In genomic region chr1:241156231-241156965, GRCh38 we compare ENCODE assay signal across 12 cellular contexts.
DNase-seq lines count a peak whose midpoint lies in the region; ATAC-seq, FAIRE-seq and TF ChIP-seq lines count a peak whose summit lies in the region.
"Had no signal": no experiment of that assay in that cellular context is flagged by ENCODE, and none has a peak within 500 bp of the region (broad histone marks: within the 10 kb centered on the region; RNA-seq: fewer than 3 reads in every experiment).

No MANE protein-coding gene starts in this region.

- no peaks in the 10 kb centered on the region for H3K27me3 ChIP-seq in BLaER1 treated with 17β-estradiol and CSF1 and Interleukin-3, amounts not matched to agents 10 nM and 100 nM

- H3K27ac ChIP-seq in BLaER1 treated with 17β-estradiol and CSF1 and Interleukin-3, amounts not matched to agents 10 nM and 100 nM, result 0 out of 22 replicates have a peak overlapping the region, but pooled peaks of 3 of the 11 experiments have one; percentile 3 to 24 (median 16)
- H3K27ac ChIP-seq: skin epidermis had no signal

- in situ Hi-C loops in astrocyte of the spinal cord (cut with HindIII; ENCODE audit: low sequenced_read_pairs), result no loop called here

- peak overlapping the region in 6 of 11 experiments; percentile 13 to 70 (median 48); a peak in 12 of 22 replicates for H3K4me2 ChIP-seq in BLaER1 treated with 17β-estradiol and CSF1 and Interleukin-3, amounts not matched to agents 10 nM and 100 nM
- H3K4me2 ChIP-seq: SK-N-SH had no signal

- no peak overlapping the region for H3K4me3 ChIP-seq in BLaER1 treated with 17β-estradiol and CSF1 and Interleukin-3, amounts not matched to agents 10 nM and 100 nM
- H3K4me3 ChIP-seq in astrocyte of the spinal cord (ENCODE audit: low read depth, low read length), result no peak overlapping the region
- H3K4me3 ChIP-seq: K562, skin epidermis had no signal

- H3K4me3 Mint-ChIP-seq in memory B cell, result no peak overlapping the region

- H3K36me3 ChIP-seq in BLaER1 treated with 17β-estradiol and CSF1 and Interleukin-3, amounts not matched to agents 10 nM and 100 nM, result no peaks in the 10 kb centered on the region

- peaks cover 7% of the 10 kb centered on the region for H3K36me3 Mint-ChIP-seq in memory B cell

- no peaks in the 10 kb centered on the region; a peak in 1 of 22 replicates for H4K20me1 ChIP-seq in BLaER1 treated with 17β-estradiol and CSF1 and Interleukin-3, amounts not matched to agents 10 nM and 100 nM

- FAIRE-seq in HTR-8/SVneo (lab: Jason Lieb, UNC), result peak; percentile 93
- FAIRE-seq: islet of Langerhans, K562 had no signal

- H3K9ac ChIP-seq in BLaER1 treated with 17β-estradiol and CSF1 and Interleukin-3, amounts not matched to agents 10 nM and 100 nM, result no peak overlapping the region
- H3K9ac ChIP-seq: SK-N-SH had no signal

- peak; percentile 62 for DNase-seq in HTR-8/SVneo (ENCODE audit: insufficient read length, low spot score)
- peak; percentile 29 for DNase-seq in astrocyte of the spinal cord (ENCODE audit: low read depth, low spot score)
- DNase-seq in memory B cell (ENCODE audit: low spot score in 2 of 2), result no peak
- DNase-seq in DMS79 treated with DMSO at 0.1 percent for 48 hours (lab: John Stamatoyannopoulos, UW), result no peak
- no peak for DNase-seq in activated naive CD4-positive, alpha-beta T cell treated with Interleukin-2 at 50 U/mL for 16 hours
- no peak for DNase-seq in iPS-NIHi7 (ENCODE audit: extremely low spot score)
- no peak for DNase-seq in activated T-cell treated with anti-CD3 and anti-CD28 coated beads, Interleukin-2, amount 50 U/mL, for 48 hours
- DNase-seq: SK-N-SH had no signal

- TF ChIP-seq CTCF in astrocyte of the spinal cord (IDR thresholded peaks at IDR 0.05; ENCODE audit: low read depth, low read length), result no peak

- no peaks in the 10 kb centered on the region for H3K27me3 Mint-ChIP-seq in memory B cell

- H3K27ac Mint-ChIP-seq in memory B cell, result peak overlapping the region; percentile 35

- H3K4me1 Mint-ChIP-seq in memory B cell, result peaks cover 7% of the 10 kb centered on the region

- no peak for ATAC-seq in memory B cell (ENCODE audit: low read depth)
- ATAC-seq: K562 had no signal

- H3K9me3 Mint-ChIP-seq in memory B cell, result no peaks in the 10 kb centered on the region

- peaks cover 0 to 16% (median 13%) of the 10 kb centered on the region in 10 experiments; a peak in 13 of 20 replicates for H3K4me1 ChIP-seq in BLaER1 treated with 17β-estradiol and CSF1 and Interleukin-3, amounts not matched to agents 10 nM and 100 nM

- 0 out of 22 replicates have a peak, but pooled peaks cover 0 to 3% (median 0%) of the 10 kb centered on the region in 11 experiments for H3K9me3 ChIP-seq in BLaER1 treated with 17β-estradiol and CSF1 and Interleukin-3, amounts not matched to agents 10 nM and 100 nM (replicated peaks in 1 of 11)
- H3K9me3 ChIP-seq: SK-N-SH had no signal

Comparison
In these comparisons a context has a peak if more than half of its experiments do, and no peak if none do; other contexts are left out.
1. DNase-seq: peak in HTR-8/SVneo (single experiment) and astrocyte of the spinal cord (single experiment); none in memory B cell (0 of 2), DMS79 treated with DMSO at 0.1 percent for 48 hours (single experiment), activated naive CD4-positive, alpha-beta T cell treated with Interleukin-2 at 50 U/mL for 16 hours (single experiment), iPS-NIHi7 (single experiment) and activated T-cell treated with anti-CD3 and anti-CD28 coated beads, Interleukin-2, amount 50 U/mL, for 48 hours (0 of 2).